1 cellular context compared by ENCODE assay signal in genomic region chr1:79982218-79982617, GRCh38.
TF ChIP-seq lines count a peak whose summit lies in the region.

No MANE protein-coding gene starts in this region.

TF ChIP-seq in HepG2, 621 proteins besides CTCF, POLR2A, EP300 and RAD21 (continued from another document):
- TF ChIP-seq ZBTB34 (CRISPR knock-in tag; IDR thresholded peaks at IDR 0.05) (no peak), FUBP1 (CRISPR knock-in tag; IDR thresholded peaks at IDR 0.05; ENCODE audit: borderline replicate concordance) (no peak), ZNF441 (CRISPR knock-in tag; IDR thresholded peaks at IDR 0.05; ENCODE audit: borderline replicate concordance) (no peak), MIER3 (CRISPR knock-in tag; IDR thresholded peaks at IDR 0.05; ENCODE audit: borderline replicate concordance) (no peak), NBN (conservative IDR thresholded peaks at IDR 0.05) (no peak), KDM1A (CRISPR knock-in tag; IDR thresholded peaks at IDR 0.05) (no peak)
TF ChIP-seq in HepG2: peak in this region for 0.
